ENCODE assay signal across 9 cellular contexts in genomic region chr9:112380771-112381181, GRCh38. TPM values are rescaled to one million over a fixed set of nuclear protein-coding genes. Genes with fewer than 3 reads are reported as not detected.
A peak's percentile ranks its signal among the peaks of the same experiment; 100 is the strongest.
DNase-seq lines count a peak whose midpoint lies in the region; ATAC-seq and TF ChIP-seq lines count a peak whose summit lies in the region.
"Had no signal": no experiment of that assay in that cellular context is flagged by ENCODE, and none has a peak within 500 bp of the region (broad histone marks: within the 10 kb centered on the region; RNA-seq: fewer than 3 reads in every experiment).

No MANE protein-coding gene starts in this region.

- no peak overlapping the region for H4K91ac ChIP-seq in neuronal stem cell (ENCODE audit: low read depth, low read length, poor library complexity)

- H2AK5ac ChIP-seq in neuronal stem cell (ENCODE audit: low read depth, low read length), result no peak overlapping the region

- H2BK12ac ChIP-seq in neuronal stem cell (ENCODE audit: low read length), result no peak overlapping the region

- H3K23ac ChIP-seq in neuronal stem cell (ENCODE audit: low read depth, low read length, poor library complexity), result no peak overlapping the region

- peaks cover 9% of the 10 kb centered on the region for H3K79me1 ChIP-seq in neuronal stem cell (ENCODE audit: low read depth, low read length)

- no peak overlapping the region for H2BK15ac ChIP-seq in neuronal stem cell (ENCODE audit: low read length)

- TF ChIP-seq CTCF in cardiac muscle cell (IDR thresholded peaks at IDR 0.05; ENCODE audit: low read depth, low read length), result no peak
- no peak for TF ChIP-seq CTCF in SU-DHL-6 (IDR thresholded peaks at IDR 0.05; ENCODE audit: insufficient read depth, low read length, poor library complexity, severe bottlenecking)

- H3K4me1 ChIP-seq in cardiac muscle cell (ENCODE audit: low read depth) (peaks cover 8% of the 10 kb centered on the region), neuronal stem cell (ENCODE audit: control insufficient read depth in 2 of 2, insufficient read depth in 1 of 2, low read depth in 1 of 2, low read length in 2 of 2) (peaks cover 6 to 7% of the 10 kb centered on the region in 2 donors)

- H2BK120ac ChIP-seq in neuronal stem cell (ENCODE audit: low read depth, low read length), result no peak overlapping the region

- no peaks in the 10 kb centered on the region for H3K36me3 ChIP-seq in cardiac muscle cell
- no peaks in the 10 kb centered on the region for H3K36me3 ChIP-seq in SU-DHL-6 (ENCODE audit: low read length)
- H3K36me3 ChIP-seq in neuronal stem cell (replicated peaks in 1 of 2; ENCODE audit: control insufficient read depth in 2 of 2, insufficient read depth in 2 of 2, low read length in 2 of 2), result peaks cover 0 to 7% of the 10 kb centered on the region in 2 donors

- no peak overlapping the region for H2BK5ac ChIP-seq in neuronal stem cell (ENCODE audit: low read length)

- no peak overlapping the region for H4K8ac ChIP-seq in neuronal stem cell (ENCODE audit: low read depth, low read length)

- no peaks in the 10 kb centered on the region for H3K9me2 ChIP-seq in SU-DHL-6 (replicated peaks; ENCODE audit: insufficient read depth, low read length)

- H3K4me2 ChIP-seq in SU-DHL-6 (ENCODE audit: low read depth, low read length, poor library complexity, severe bottlenecking) (peak overlapping the region; percentile 68), neuronal stem cell (ENCODE audit: insufficient read depth, low read length, poor library complexity, severe bottlenecking) (no peak overlapping the region)

- H3K27me3 ChIP-seq in cardiac muscle cell (no peaks in the 10 kb centered on the region), SU-DHL-6 (ENCODE audit: low read length) (no peaks in the 10 kb centered on the region), neuronal stem cell (ENCODE audit: control insufficient read depth in 3 of 3, insufficient read depth in 3 of 3, low read depth in 1 of 3, low read length in 3 of 3) (peaks cover 0 to 2% (median 0%) of the 10 kb centered on the region in 3 experiments)

- no peaks in the 10 kb centered on the region for H4K20me1 ChIP-seq in SU-DHL-6 (ENCODE audit: low read depth, low read length)

- H3K27ac ChIP-seq in cardiac muscle cell (peak overlapping the region; percentile 98), SU-DHL-6 (ENCODE audit: low read depth, low read length) (no peak overlapping the region), neuronal stem cell (replicated peaks; ENCODE audit: low read length) (no peak overlapping the region)

- H2AFZ ChIP-seq in SU-DHL-6 (ENCODE audit: low read depth, low read length, severe bottlenecking) (peak overlapping the region; percentile 87), neuronal stem cell (ENCODE audit: low read length) (peak overlapping the region; percentile 99)

- H3K4ac ChIP-seq in neuronal stem cell (ENCODE audit: low read length), result no peak overlapping the region

- H3F3A ChIP-seq in SU-DHL-6 (ENCODE audit: insufficient read depth), result peaks cover 5% of the 10 kb centered on the region

- H3K9ac ChIP-seq in SU-DHL-6 (ENCODE audit: low read length) (peak overlapping the region; percentile 77), neuronal stem cell (ENCODE audit: low read depth, low read length, poor library complexity) (no peak overlapping the region)

- no peak overlapping the region for H3K18ac ChIP-seq in neuronal stem cell (ENCODE audit: low read length)

- no peak overlapping the region for H3K14ac ChIP-seq in neuronal stem cell (ENCODE audit: low read length)

- no peaks in the 10 kb centered on the region for H3K9me3 ChIP-seq in cardiac muscle cell (ENCODE audit: low read depth)
- H3K9me3 ChIP-seq in SU-DHL-6 (ENCODE audit: insufficient read depth, low read length), result no peaks in the 10 kb centered on the region
- H3K9me3 ChIP-seq in neuronal stem cell (replicated peaks in 1 of 2; ENCODE audit: control insufficient read depth in 2 of 2, insufficient read depth in 1 of 2, low read depth in 1 of 2, low read length in 2 of 2), result peaks cover 0 to 10% of the 10 kb centered on the region in 2 donors

- H3K4me3 ChIP-seq in cardiac muscle cell (peak overlapping the region; percentile 46), SU-DHL-6 (ENCODE audit: insufficient read depth, low read length, poor library complexity, severe bottlenecking) (peak overlapping the region; percentile 59), neuronal stem cell (ENCODE audit: low read length in 2 of 2) (peak overlapping the region in 1 of 2 donors; percentile 96)

- ATAC-seq in HG03039 (IDR thresholded peaks at IDR 0.05; ENCODE audit: unreplicated experiment) (no peak), GM19023 (IDR thresholded peaks at IDR 0.05; ENCODE audit: unreplicated experiment) (no peak)

- peak; percentile 32 to 51 for DNase-seq in cardiac muscle cell (ENCODE audit: low read depth in 1 of 2, low spot score in 1 of 2)
- no peak for DNase-seq in cardiac septum (ENCODE audit: low spot score)
- peak; percentile 60 to 71 for DNase-seq in erythroblast (lab: John Stamatoyannopoulos, UW)
- DNase-seq in neuronal stem cell (ENCODE audit: low spot score), result no peak
- DNase-seq in NCI-H1048 (lab: John Stamatoyannopoulos, UW), result no peak
- DNase-seq: left cardiac atrium had no signal

- intact Hi-C loops in cardiac septum (cut with DNase I), result loop anchor here (10.0 kb wide), 1 partner anchor 104 kb away; the partner anchor contains the start of gene KIAA1958

- WGBS in neuronal stem cell (ENCODE audit: extremely low coverage in 2 of 2, insufficient read length in 2 of 2, insufficient replicate concordance in 1 of 2), 2 donors, result no CpG with 5 or more reads among the region's 6 CpGs

- H3K79me2 ChIP-seq in SU-DHL-6 (ENCODE audit: insufficient read depth, low read length), result peaks cover 5% of the 10 kb centered on the region; the same call in 1 of the 2 replicates

- no peak for TF ChIP-seq POLR2A in erythroblast (IDR thresholded peaks at IDR 0.05; ENCODE audit: low read length)

RNA-seq across cellular contexts. Expression of gene HSDL2, which starts 0.9 kb away (rescaled TPM):
- total RNA-seq in cardiac muscle cell (35.4 and 46.4 TPM in 2 replicates), cardiac septum (103 TPM)
- 43.8 and 58.1 TPM in 2 replicates for polyA plus RNA-seq in cardiac muscle cell
- 7.0 TPM for polyA plus RNA-seq in neuronal stem cell (2013, experiment 1 of 2)
- 7.5 TPM for polyA plus RNA-seq in neuronal stem cell (2013, experiment 2 of 2)

RNA-seq across cellular contexts. Expression of gene PTBP3, which starts 47.4 kb away (rescaled TPM):
- total RNA-seq in cardiac muscle cell, result 9.9 and 15.5 TPM in 2 replicates
- 6.2 and 13.3 TPM in 2 replicates for polyA plus RNA-seq in cardiac muscle cell
- total RNA-seq in cardiac septum, result 20.8 TPM
- 24.0 TPM for polyA plus RNA-seq in neuronal stem cell (2013, experiment 1 of 2)
- polyA plus RNA-seq in neuronal stem cell (2013, experiment 2 of 2), result 23.4 TPM

Comparison
In these comparisons a context has a peak if more than half of its experiments do, and no peak if none do; other contexts are left out.
1. DNase-seq: peak in cardiac muscle cell (2 of 2) and erythroblast (2 of 2); none in cardiac septum (single experiment), neuronal stem cell (single experiment) and NCI-H1048 (single experiment).